9 cellular contexts compared by ENCODE assay signal in the genomic region with DNA sequence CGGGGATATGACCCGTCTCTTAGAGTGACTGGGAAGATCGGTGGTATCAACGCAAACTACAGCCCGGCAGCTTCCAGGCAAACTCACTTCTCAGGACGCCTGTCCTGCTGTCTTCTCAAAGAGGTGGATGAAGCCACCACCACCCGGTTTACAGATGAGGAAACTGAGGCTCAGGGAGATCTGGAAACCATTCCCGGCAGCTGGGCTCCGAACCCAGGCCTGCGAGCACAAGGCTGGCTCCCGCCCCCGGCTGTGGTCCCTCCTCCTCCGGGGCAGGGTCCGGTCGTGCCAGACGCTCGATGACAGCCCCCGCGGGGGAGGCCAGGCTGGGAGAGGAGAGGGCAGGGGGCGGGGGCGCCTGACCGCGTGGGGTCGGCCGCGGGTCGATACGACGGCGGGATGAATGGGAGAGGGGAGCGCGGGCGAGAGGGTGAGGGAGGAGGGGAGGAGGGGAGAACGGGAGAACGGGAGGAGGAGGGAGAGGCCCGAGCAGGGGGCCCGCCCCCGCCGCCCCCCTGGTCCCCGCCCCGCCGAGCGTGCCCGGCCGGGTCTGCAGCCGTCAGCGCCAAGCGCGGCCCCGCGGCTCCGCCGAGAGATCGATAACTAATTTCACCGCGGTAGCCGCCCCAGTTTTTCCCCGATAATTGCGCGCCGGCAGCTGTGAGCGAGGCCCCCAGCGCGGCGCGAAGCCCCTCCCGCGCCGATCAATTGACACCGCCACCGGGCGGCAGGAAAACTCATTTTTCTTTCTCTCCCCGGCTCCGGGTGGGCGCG. TPM values are rescaled to one million over a fixed set of nuclear protein-coding genes. Genes with fewer than 3 reads are reported as not detected.
DNase-seq lines count a peak whose midpoint lies in the region; ATAC-seq and TF ChIP-seq lines count a peak whose summit lies in the region.
"Had no signal": no experiment of that assay in that cellular context is flagged by ENCODE, and none has a peak within 500 bp of the region (broad histone marks: within the 10 kb centered on the region; RNA-seq: fewer than 3 reads in every experiment).

No MANE protein-coding gene starts in this region.

- H3K18ac ChIP-seq in trophoblast cell (ENCODE audit: low read length): no peak overlapping the region

- no peak overlapping the region for H2BK120ac ChIP-seq in trophoblast cell (ENCODE audit: insufficient read depth, low read length, poor library complexity)

- peak overlapping the region; percentile 83 for H3K4me2 ChIP-seq in trophoblast cell (ENCODE audit: low read length)

- DNase-seq in COLO668 (lab: John Stamatoyannopoulos, UW; ENCODE audit: unreplicated experiment): peak; percentile 13
- DNase-seq in NCI-H69 (lab: John Stamatoyannopoulos, UW): peak; percentile 58
- no peak for DNase-seq in fibroblast of villous mesenchyme (ENCODE audit: low read depth)
- DNase-seq in trophoblast cell: no peak
- no peak for DNase-seq in NCI-H524 treated with DMSO at 0.1 percent for 48 hours (lab: John Stamatoyannopoulos, UW)
- DNase-seq in NCI-H226: no peak
- DNase-seq: kidney glomerular epithelial cell had no signal

- H3K36me3 ChIP-seq in trophoblast cell (ENCODE audit: control insufficient read depth in 1 of 2, insufficient read depth in 2 of 2, low read length in 2 of 2): no peaks in the 10 kb centered on the region

- H3K4me3 ChIP-seq in fibroblast of villous mesenchyme (ENCODE audit: low read depth, low read length) (peak overlapping the region; percentile 9), trophoblast cell (ENCODE audit: low read depth, low read length) (peak overlapping the region; percentile 69)

- no peak overlapping the region for H4K8ac ChIP-seq in trophoblast cell (ENCODE audit: low read depth, low read length)

- no peak overlapping the region for H4K12ac ChIP-seq in trophoblast cell (ENCODE audit: low read depth, low read length)

- H2AFZ ChIP-seq in trophoblast cell (ENCODE audit: insufficient read depth, low read length, poor library complexity): no peak overlapping the region

- H3K27me3 ChIP-seq in trophoblast cell (ENCODE audit: insufficient read depth, low read length): peaks cover 13% of the 10 kb centered on the region

- ATAC-seq in GM21619 (IDR thresholded peaks at IDR 0.05; ENCODE audit: unreplicated experiment) (no peak), GM19397 (IDR thresholded peaks at IDR 0.05; ENCODE audit: unreplicated experiment) (no peak)

- TF ChIP-seq CTCF in fibroblast of villous mesenchyme (IDR thresholded peaks at IDR 0.05; ENCODE audit: insufficient read depth, low read depth, low read length): no peak

- no peaks in the 10 kb centered on the region for H3K79me1 ChIP-seq in trophoblast cell (ENCODE audit: low read length)

- no peak overlapping the region for H3K4ac ChIP-seq in trophoblast cell (ENCODE audit: low read depth, low read length)

- H3K27ac ChIP-seq in trophoblast cell (ENCODE audit: low read depth, low read length): no peak overlapping the region

- H2AK5ac ChIP-seq in trophoblast cell (ENCODE audit: low read length): no peak overlapping the region

- H4K91ac ChIP-seq in trophoblast cell (ENCODE audit: low read depth, low read length): no peak overlapping the region

- H3K23ac ChIP-seq in trophoblast cell (ENCODE audit: low read length): no peak overlapping the region

- peaks cover 6% of the 10 kb centered on the region for H3K9me3 ChIP-seq in trophoblast cell (ENCODE audit: insufficient read depth, low read depth, low read length)

- no peak overlapping the region for H3K9ac ChIP-seq in trophoblast cell (ENCODE audit: low read length)

- no peak overlapping the region for H2BK5ac ChIP-seq in trophoblast cell (ENCODE audit: low read depth, low read length, poor library complexity)

- WGBS in trophoblast cell (ENCODE audit: extremely low coverage, insufficient coverage, insufficient read length): no CpG with 5 or more reads among the region's 76 CpGs

- H3K79me2 ChIP-seq in trophoblast cell (ENCODE audit: control insufficient read depth, insufficient read depth, low read length, poor library complexity): no peaks in the 10 kb centered on the region

- no peak overlapping the region for H3K14ac ChIP-seq in trophoblast cell (ENCODE audit: low read length)

- H3K4me1 ChIP-seq in trophoblast cell (ENCODE audit: control insufficient read depth in 1 of 2, insufficient read depth in 2 of 2, low read length in 2 of 2): peaks cover 0 to 4% of the 10 kb centered on the region in 2 experiments

- H2BK12ac ChIP-seq in trophoblast cell (ENCODE audit: low read length): no peak overlapping the region

RNA-seq across cellular contexts. Expression of gene IGLL1, which starts 14.0 kb away (rescaled TPM):
- not detected in 2 replicates for total RNA-seq in fibroblast of villous mesenchyme
- polyA plus RNA-seq in trophoblast cell (2013): not detected in 2 replicates

Comparison
In these comparisons a context has a peak if more than half of its experiments do, and no peak if none do; other contexts are left out.
1. DNase-seq: peak in COLO668 (single experiment) and NCI-H69 (single experiment); none in fibroblast of villous mesenchyme (single experiment), trophoblast cell (0 of 2), NCI-H524 treated with DMSO at 0.1 percent for 48 hours (single experiment) and NCI-H226 (single experiment).